In the genomic region with DNA sequence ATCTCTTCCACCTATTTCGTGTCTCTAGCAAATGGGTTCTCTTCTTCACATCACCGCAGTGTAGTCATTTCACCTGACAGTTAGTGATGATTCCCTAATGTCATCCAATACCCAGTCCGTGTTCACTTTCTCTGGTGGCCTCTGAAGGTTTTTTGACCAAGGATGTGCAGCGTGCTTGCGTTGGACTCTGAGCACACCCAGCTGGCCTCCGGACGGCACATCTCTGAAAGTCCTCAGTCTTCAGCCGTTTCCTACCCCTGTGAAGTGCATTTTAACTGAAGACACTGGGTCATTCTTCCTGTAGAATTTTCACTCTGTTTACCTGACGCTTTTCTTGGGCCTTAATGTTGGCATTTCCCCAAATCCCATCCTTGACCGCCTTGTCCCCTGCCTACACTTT, we compare ENCODE assay signal across 23 cellular contexts.
"Had no signal": no experiment of that assay in that cellular context is flagged by ENCODE, and none has a peak within 500 bp of the region (broad histone marks: within the 10 kb centered on the region; RNA-seq: fewer than 3 reads in every experiment).

No MANE protein-coding gene starts in this region.

- H3K36me3 Mint-ChIP-seq: activated naive CD8-positive, alpha-beta T cell treated with anti-CD3 and anti-CD28 coated beads, Interleukin-2, amount 10 ng/mL, durations not matched to agents 7 days and 5 days had no signal

- H3K27ac ChIP-seq: adrenal gland, KMS-11 had no signal

- H3K4me3 Mint-ChIP-seq: activated CD8-positive, alpha-beta T cell treated with anti-CD3 and anti-CD28 coated beads, Interleukin-2, amount 10 ng/mL, durations not matched to agents 7 days and 5 days; activated naive CD8-positive, alpha-beta T cell treated with anti-CD3 and anti-CD28 coated beads, Interleukin-2, amount 10 ng/mL, durations not matched to agents 7 days and 5 days; activated T-cell treated with anti-CD3 and anti-CD28 coated beads, Interleukin-2, amount 50 U/mL, for 72 hours; T-helper 17 cell; WTC11 had no signal

- H3K27ac Mint-ChIP-seq: activated CD8-positive, alpha-beta T cell treated with anti-CD3 and anti-CD28 coated beads, Interleukin-2, amount 10 ng/mL, durations not matched to agents 7 days and 5 days; activated naive CD8-positive, alpha-beta T cell treated with anti-CD3 and anti-CD28 coated beads, Interleukin-2, amount 10 ng/mL, durations not matched to agents 7 days and 5 days; activated T-cell treated with anti-CD3 and anti-CD28 coated beads, Interleukin-2, amount 50 U/mL, for 72 hours; T-helper 17 cell; WTC11 had no signal

- H3K9me3 ChIP-seq: adrenal gland had no signal

- H3K4me1 ChIP-seq: adrenal gland had no signal

- H3K4me3 ChIP-seq: adrenal gland had no signal

- H3K4me1 Mint-ChIP-seq: activated naive CD8-positive, alpha-beta T cell treated with anti-CD3 and anti-CD28 coated beads, Interleukin-2, amount 10 ng/mL, durations not matched to agents 7 days and 5 days; T-helper 17 cell had no signal

- H3K27me3 ChIP-seq: adrenal gland had no signal

- DNase-seq: activated CD4-positive, alpha-beta T cell treated with anti-CD3 and anti-CD28 coated beads for 48 hours; activated CD4-positive, alpha-beta T cell treated with anti-CD3 and anti-CD28 coated beads, Interleukin-2, amount 50 U/mL, for 4 hours; activated CD4-positive, CD25-positive, alpha-beta regulatory T cell treated with anti-CD3 and anti-CD28 coated beads, Interleukin-2, amount 50 U/mL, for 72 hours; activated CD8-positive, alpha-beta T cell treated with anti-CD3 and anti-CD28 coated beads, Interleukin-2, amount 10 ng/mL, durations not matched to agents 7 days and 5 days; activated naive CD4-positive, alpha-beta T cell treated with anti-CD3 and anti-CD28 coated beads, Interleukin-2, amount 50 U/mL, for 16 hours; activated naive CD8-positive, alpha-beta T cell treated with anti-CD3 and anti-CD28 coated beads, Interleukin-2, amount 10 ng/mL, durations not matched to agents 7 days and 5 days; activated T-cell treated with anti-CD3 and anti-CD28 coated beads, Interleukin-2, amount 50 U/mL, for 72 hours; anterior cingulate cortex; caudate nucleus; NCI-H1092; NCI-H1417 treated with DMSO at 0.1 percent for 48 hours; NCI-H1694; NCI-H2029 treated with DMSO at 0.1 percent for 48 hours; NCI-H345; NCI-H510A; NCI-H526 treated with DMSO at 0.1 percent for 48 hours; NCI-H82; SIG-M5; T-helper 17 cell; T-helper 9 cell had no signal

- H3K36me3 ChIP-seq: adrenal gland had no signal

- H3K4me2 ChIP-seq: KMS-11 had no signal

- ATAC-seq: activated CD8-positive, alpha-beta T cell treated with anti-CD3 and anti-CD28 coated beads, Interleukin-2, amount 10 ng/mL, durations not matched to agents 7 days and 5 days; activated T-cell treated with anti-CD3 and anti-CD28 coated beads, Interleukin-2, amount 50 U/mL, for 72 hours; T-helper 17 cell; WTC11 had no signal
